ENCODE assay signal across 34 cellular contexts in genomic region chr7:22400150-22400814, GRCh38.
"Had no signal": no experiment of that assay in that cellular context is flagged by ENCODE, and none has a peak within 500 bp of the region (broad histone marks: within the 10 kb centered on the region; RNA-seq: fewer than 3 reads in every experiment).

No MANE protein-coding gene starts in this region.

- H3K4me1 ChIP-seq: adrenal gland, body of pancreas had no signal

- H3K27ac Mint-ChIP-seq: activated B cell treated with CpG ODN at 0.5 μM for 24 hours; activated CD8-positive, alpha-beta T cell treated with anti-CD3 and anti-CD28 coated beads for 36 hours; activated naive CD4-positive, alpha-beta T cell treated with anti-CD3 and anti-CD28 coated beads for 36 hours; activated naive CD4-positive, alpha-beta T cell treated with anti-CD3 and anti-CD28 coated beads, Interleukin-2, amount 50 U/mL, for 24 hours; activated naive CD8-positive, alpha-beta T cell treated with anti-CD3 and anti-CD28 coated beads for 36 hours; activated naive CD8-positive, alpha-beta T cell treated with anti-CD3 and anti-CD28 coated beads, Interleukin-2, amount 50 U/mL, for 24 hours; activated T-helper 1 cell treated with anti-CD3 and anti-CD28 coated beads, Interleukin-12 subunit alpha, Interleukin-12 subunit beta, Interleukin-2, Interleukin-4 antibody, amounts not matched to agents 30 ng/mL and 10 ng/mL and 1 ng/mL, durations not matched to agents 14 hours and 24 hours and 36 hours; activated T-helper 2 cell treated with anti-CD3 and anti-CD28 coated beads, Interferon-gamma antibody, Interleukin-2, Interleukin-4, amounts not matched to agents 10 μg/mL and 5 μg/mL and 100 μg/mL, durations not matched to agents 14 hours and 24 hours and 36 hours; dendritic cell treated with granulocyte-macrophage colony-stimulating factor and Interleukin-4, amounts not matched to agents 40 ng/mL and 50 ng/mL, for 4 days; endodermal cell; T-helper 17 cell; T-helper 2 cell treated with Interferon-gamma antibody and Interleukin-4, amounts not matched to agents 5 μg/mL and 100 μg/mL, for 36 hours had no signal

- H3K4me3 Mint-ChIP-seq: activated B cell treated with CpG ODN at 0.5 μM for 24 hours; activated CD8-positive, alpha-beta T cell treated with anti-CD3 and anti-CD28 coated beads for 36 hours; activated naive CD4-positive, alpha-beta T cell treated with anti-CD3 and anti-CD28 coated beads for 36 hours; activated naive CD4-positive, alpha-beta T cell treated with anti-CD3 and anti-CD28 coated beads, Interleukin-2, amount 50 U/mL, for 24 hours; activated naive CD8-positive, alpha-beta T cell treated with anti-CD3 and anti-CD28 coated beads for 36 hours; activated naive CD8-positive, alpha-beta T cell treated with anti-CD3 and anti-CD28 coated beads, Interleukin-2, amount 50 U/mL, for 24 hours; activated T-helper 1 cell treated with anti-CD3 and anti-CD28 coated beads, Interleukin-12 subunit alpha, Interleukin-12 subunit beta, Interleukin-2, Interleukin-4 antibody, amounts not matched to agents 30 ng/mL and 10 ng/mL and 1 ng/mL, durations not matched to agents 14 hours and 24 hours and 36 hours; dendritic cell treated with granulocyte-macrophage colony-stimulating factor and Interleukin-4, amounts not matched to agents 40 ng/mL and 50 ng/mL, for 4 days; endodermal cell; T-helper 17 cell; T-helper 2 cell treated with Interferon-gamma antibody and Interleukin-4, amounts not matched to agents 5 μg/mL and 100 μg/mL, for 36 hours had no signal

- FAIRE-seq: frontal cortex had no signal

- H3K36me3 Mint-ChIP-seq: activated naive CD4-positive, alpha-beta T cell treated with anti-CD3 and anti-CD28 coated beads, Interleukin-2, amount 50 U/mL, for 24 hours; activated naive CD8-positive, alpha-beta T cell treated with anti-CD3 and anti-CD28 coated beads for 36 hours had no signal

- H3K27me3 Mint-ChIP-seq: activated CD8-positive, alpha-beta T cell treated with anti-CD3 and anti-CD28 coated beads for 36 hours; activated naive CD4-positive, alpha-beta T cell treated with anti-CD3 and anti-CD28 coated beads, Interleukin-2, amount 50 U/mL, for 24 hours; activated naive CD8-positive, alpha-beta T cell treated with anti-CD3 and anti-CD28 coated beads for 36 hours; activated naive CD8-positive, alpha-beta T cell treated with anti-CD3 and anti-CD28 coated beads, Interleukin-2, amount 50 U/mL, for 24 hours; dendritic cell treated with granulocyte-macrophage colony-stimulating factor and Interleukin-4, amounts not matched to agents 40 ng/mL and 50 ng/mL, for 4 days; T-helper 17 cell had no signal

- DNase-seq: activated B cell treated with CpG ODN at 0.5 μM for 24 hours; activated CD4-positive, alpha-beta T cell treated with anti-CD3 and anti-CD28 coated beads for 48 hours; activated CD4-positive, alpha-beta T cell treated with anti-CD3 and anti-CD28 coated beads, Interleukin-2, amount 50 U/mL, for 1 hour; activated CD4-positive, alpha-beta T cell treated with anti-CD3 and anti-CD28 coated beads, Interleukin-2, amount 50 U/mL, for 48 hours; activated CD8-positive, alpha-beta memory T cell treated with anti-CD3 and anti-CD28 coated beads for 24 hours; activated CD8-positive, alpha-beta T cell treated with anti-CD3 and anti-CD28 coated beads for 36 hours; activated effector memory CD4-positive, alpha-beta T cell treated with anti-CD3 and anti-CD28 coated beads, Interleukin-2, amount 50 U/mL, for 16 hours; activated naive CD4-positive, alpha-beta T cell treated with anti-CD3 and anti-CD28 coated beads for 36 hours; activated naive CD8-positive, alpha-beta T cell treated with anti-CD3 and anti-CD28 coated beads for 36 hours; activated naive CD8-positive, alpha-beta T cell treated with anti-CD3 and anti-CD28 coated beads, Interleukin-2, amount 50 U/mL, for 24 hours; activated T-cell treated with anti-CD3 and anti-CD28 coated beads, Interleukin-2, amount 50 U/mL, for 48 hours; adrenal gland; amygdala; aorta; body of pancreas; caudate nucleus; dorsolateral prefrontal cortex; effector memory CD4-positive, alpha-beta T cell; endodermal cell; foreskin fibroblast; head of caudate nucleus; T-helper 1 cell; T-helper 17 cell; T1000; WERI-Rb-1 had no signal

- H3K9me3 Mint-ChIP-seq: activated CD8-positive, alpha-beta T cell treated with anti-CD3 and anti-CD28 coated beads for 36 hours; activated naive CD4-positive, alpha-beta T cell treated with anti-CD3 and anti-CD28 coated beads for 36 hours; activated naive CD4-positive, alpha-beta T cell treated with anti-CD3 and anti-CD28 coated beads, Interleukin-2, amount 50 U/mL, for 24 hours; activated naive CD8-positive, alpha-beta T cell treated with anti-CD3 and anti-CD28 coated beads for 36 hours; activated naive CD8-positive, alpha-beta T cell treated with anti-CD3 and anti-CD28 coated beads, Interleukin-2, amount 50 U/mL, for 24 hours; activated T-helper 2 cell treated with anti-CD3 and anti-CD28 coated beads, Interferon-gamma antibody, Interleukin-2, Interleukin-4, amounts not matched to agents 10 μg/mL and 5 μg/mL and 100 μg/mL, durations not matched to agents 14 hours and 24 hours and 36 hours; dendritic cell treated with granulocyte-macrophage colony-stimulating factor and Interleukin-4, amounts not matched to agents 40 ng/mL and 50 ng/mL, for 4 days; endodermal cell; T-helper 2 cell treated with Interferon-gamma antibody and Interleukin-4, amounts not matched to agents 5 μg/mL and 100 μg/mL, for 36 hours had no signal

- H3K4me3 ChIP-seq: adrenal gland, body of pancreas, coronary artery, dorsolateral prefrontal cortex had no signal

- H3K36me3 ChIP-seq: adrenal gland, WERI-Rb-1 had no signal

- H3K27ac ChIP-seq: adrenal gland, body of pancreas, coronary artery, WERI-Rb-1 had no signal

- ATAC-seq: activated CD4-positive, CD25-positive, alpha-beta regulatory T cell treated with anti-CD3 and anti-CD28 coated beads, Interleukin-2, amount 50 U/mL, for 24 hours; activated CD8-positive, alpha-beta T cell treated with anti-CD3 and anti-CD28 coated beads for 36 hours; activated naive CD8-positive, alpha-beta T cell treated with anti-CD3 and anti-CD28 coated beads, Interleukin-2, amount 50 U/mL, for 24 hours; body of pancreas; esophagus mucosa; T-helper 17 cell had no signal

- H3K27me3 ChIP-seq: adrenal gland, body of pancreas, dorsolateral prefrontal cortex had no signal

- H3K9me3 ChIP-seq: adrenal gland, body of pancreas had no signal
